Comparison of ENCODE assay signal across 9 cellular contexts in the genomic region with DNA sequence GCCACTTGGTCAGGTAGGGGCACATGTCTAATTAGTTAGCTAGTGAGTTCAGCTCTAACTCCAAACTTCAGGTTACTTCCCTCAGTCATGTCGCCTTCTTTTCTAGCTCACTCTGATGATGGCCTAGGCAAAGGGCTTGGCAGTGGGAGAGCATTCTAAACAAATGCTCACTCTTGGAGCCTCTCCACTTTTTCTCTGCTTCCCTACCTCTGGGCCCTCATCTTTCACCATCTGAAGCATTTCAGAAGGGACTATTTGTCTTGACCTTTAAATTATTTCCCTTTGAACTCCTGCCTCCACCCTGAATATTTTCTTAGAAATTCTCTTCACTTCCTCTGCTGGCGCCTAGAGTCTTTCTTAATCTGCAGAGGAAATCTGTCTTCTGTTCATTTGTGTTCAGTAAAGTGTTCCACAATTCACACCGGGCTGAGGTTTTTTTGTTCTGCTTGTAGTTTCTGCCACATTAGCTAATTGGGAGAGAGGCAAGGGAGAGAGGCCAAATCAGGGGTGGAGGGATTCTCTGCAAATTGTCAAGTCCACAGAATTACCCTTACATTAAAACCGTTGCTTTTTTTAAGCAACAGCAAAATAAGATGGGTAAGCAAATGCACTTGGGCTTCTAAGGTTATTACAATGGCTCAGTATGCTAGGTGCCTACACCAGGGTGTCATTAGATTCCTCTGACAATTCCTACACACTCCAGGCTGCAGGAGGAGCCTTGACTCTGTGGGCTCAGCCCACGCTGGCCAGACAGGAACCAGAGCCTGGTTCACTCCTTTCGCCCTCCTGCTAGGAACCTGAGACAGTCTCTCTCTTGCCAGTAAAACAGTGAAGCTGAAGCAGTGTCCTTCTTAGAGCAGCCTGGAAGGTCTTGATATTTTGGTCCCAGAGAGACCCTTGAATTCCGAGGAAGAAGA. TPM values are rescaled to one million over a fixed set of nuclear protein-coding genes. Genes with fewer than 3 reads are reported as not detected.
DNase-seq lines count a peak whose midpoint lies in the region; ATAC-seq, FAIRE-seq and TF ChIP-seq lines count a peak whose summit lies in the region.
"Had no signal": no experiment of that assay in that cellular context is flagged by ENCODE, and none has a peak within 500 bp of the region (broad histone marks: within the 10 kb centered on the region; RNA-seq: fewer than 3 reads in every experiment).

No MANE protein-coding gene starts in this region.

- no peaks in the 10 kb centered on the region for H3K9me3 Mint-ChIP-seq in activated CD4-positive, alpha-beta T cell treated with anti-CD3 and anti-CD28 coated beads, Interleukin-2, amount 10 ng/mL, durations not matched to agents 24 days and 14 days

- TF ChIP-seq CTCF in K562 (IDR thresholded peaks at IDR 0.05 in 2 of 3, conservative IDR thresholded peaks at IDR 0.05 in 1 of 3; ENCODE audit: insufficient read depth in 2 of 3, low read depth in 1 of 3, low read length in 3 of 3), result no peak

- in situ Hi-C loops in K562 (cut with MboI), result no loop called here

- no peak for FAIRE-seq in K562 (lab: Jason Lieb, UNC)

- H3K9ac ChIP-seq in K562 (ENCODE audit: insufficient read depth in 1 of 2, low read depth in 2 of 2, low read length in 2 of 2) (no peak overlapping the region), stomach smooth muscle (ENCODE audit: low read length in 2 of 2) (no peak overlapping the region)

- H3K9me1 ChIP-seq in K562 (ENCODE audit: control insufficient read depth, insufficient read depth, low read length), result no peaks in the 10 kb centered on the region

- DNase-seq in activated CD4-positive, alpha-beta T cell treated with anti-CD3 and anti-CD28 coated beads, Interleukin-2, amount 10 ng/mL, durations not matched to agents 24 days and 14 days, result peak; percentile 59
- DNase-seq in activated CD4-positive, alpha-beta T cell treated with anti-CD3 and anti-CD28 coated beads, Interleukin-2, amount 50 U/mL, for 4 hours, result no peak
- DNase-seq in K562 (ENCODE audit: extremely low read depth in 1 of 4, low spot score in 3 of 4) (no peak), HK-2 (ENCODE audit: unreplicated experiment) (no peak), UCSD-AML1 (lab: John Stamatoyannopoulos, UW; ENCODE audit: unreplicated experiment) (no peak)
- DNase-seq in activated naive CD4-positive, alpha-beta T cell treated with anti-CD3 and anti-CD28 coated beads, Interleukin-2, amount 50 U/mL, for 16 hours, result no peak
- DNase-seq: NCI-H510A treated with DMSO at 0.1 percent for 48 hours had no signal

- ATAC-seq in HG02981 (IDR thresholded peaks at IDR 0.05; ENCODE audit: unreplicated experiment), result peak; percentile 42
- ATAC-seq in K562, result peak; percentile 51; the same call in 2 of the 3 replicates

- no peaks in the 10 kb centered on the region for H3K79me2 ChIP-seq in K562 (ENCODE audit: control insufficient read depth, insufficient read depth, low read length)

- no peak for TF ChIP-seq POLR2A in K562 (conservative IDR thresholded peaks at IDR 0.05)

- no peaks in the 10 kb centered on the region for H3K36me3 ChIP-seq in K562 (ENCODE audit: control insufficient read depth, insufficient read depth, low read length)
- no peaks in the 10 kb centered on the region for H3K36me3 ChIP-seq in stomach smooth muscle (ENCODE audit: control insufficient read depth in 2 of 2, insufficient read depth in 2 of 2, low read length in 2 of 2)

- H3K4me1 Mint-ChIP-seq in activated CD4-positive, alpha-beta T cell treated with anti-CD3 and anti-CD28 coated beads, Interleukin-2, amount 10 ng/mL, durations not matched to agents 24 days and 14 days, result peaks cover 14% of the 10 kb centered on the region

- H3K27me3 Mint-ChIP-seq in activated CD4-positive, alpha-beta T cell treated with anti-CD3 and anti-CD28 coated beads, Interleukin-2, amount 10 ng/mL, durations not matched to agents 24 days and 14 days, result peaks cover 25% of the 10 kb centered on the region

- no peaks in the 10 kb centered on the region for H4K20me1 ChIP-seq in K562 (replicated peaks; ENCODE audit: control insufficient read depth, insufficient read depth, low read length)

- H2AFZ ChIP-seq in K562 (ENCODE audit: low read depth, low read length), result no peak overlapping the region

- H3K27me3 ChIP-seq in K562 (ENCODE audit: control insufficient read depth in 2 of 2, insufficient read depth in 2 of 2, low read length in 2 of 2), result peaks cover 4 to 8% of the 10 kb centered on the region in 2 experiments; a peak in 3 of 5 replicates
- H3K27me3 ChIP-seq in stomach smooth muscle (ENCODE audit: control insufficient read depth in 1 of 2, insufficient read depth in 2 of 2, low read length in 2 of 2), result no peaks in the 10 kb centered on the region

- no peak overlapping the region for H3K27ac Mint-ChIP-seq in activated CD4-positive, alpha-beta T cell treated with anti-CD3 and anti-CD28 coated beads, Interleukin-2, amount 10 ng/mL, durations not matched to agents 24 days and 14 days

- no peak for TF ChIP-seq RAD21 in K562 (CRISPR knock-in tag; conservative IDR thresholded peaks at IDR 0.05 in 1 of 2, IDR thresholded peaks at IDR 0.05 in 1 of 2)

- no TSS peak for BruUV-seq in K562 (replicated peaks; lab: Mats Ljungman, UMichigan)

- H3K36me3 Mint-ChIP-seq in activated CD4-positive, alpha-beta T cell treated with anti-CD3 and anti-CD28 coated beads, Interleukin-2, amount 10 ng/mL, durations not matched to agents 24 days and 14 days (ENCODE audit: low read depth), result no peaks in the 10 kb centered on the region

- H3K4me1 ChIP-seq in K562 (replicated peaks in 1 of 2; ENCODE audit: control insufficient read depth in 2 of 2, insufficient read depth in 2 of 2, low read length in 2 of 2), result no peaks in the 10 kb centered on the region
- peaks cover 14% of the 10 kb centered on the region for H3K4me1 ChIP-seq in stomach smooth muscle (ENCODE audit: control insufficient read depth, insufficient read depth, low read length)

- H3K4me3 ChIP-seq in K562, result no peak overlapping the region
- no peak overlapping the region for H3K4me3 ChIP-seq in stomach smooth muscle (ENCODE audit: low read length in 2 of 2)

- H3K9me3 ChIP-seq in K562 (replicated peaks; ENCODE audit: control insufficient read depth, insufficient read depth, low read depth, low read length) (no peaks in the 10 kb centered on the region), stomach smooth muscle (ENCODE audit: control insufficient read depth in 2 of 2, low read length in 2 of 2) (no peaks in the 10 kb centered on the region)

- POLR2A ChIA-PET in K562 (lab: Yijun Ruan, JAX), result interaction anchor here (0.8 to 1.6 kb wide), 5 partner anchors 10 to 72 kb away, joined by 3 to 4 read pairs (median 3); a partner anchor contains a TSS

- TF ChIP-seq EP300 in K562 (IDR thresholded peaks at IDR 0.05; ENCODE audit: low read length), result no peak

- H3K27ac ChIP-seq in K562 (ENCODE audit: extremely low read depth, low read depth, low read length) (no peak overlapping the region), stomach smooth muscle (ENCODE audit: low read length) (peak overlapping the region; percentile 1)

- CTCF ChIA-PET in K562 (lab: Yijun Ruan, JAX; ENCODE audit: low intra/inter-chr PET ratio), result no interaction called here

- no peak overlapping the region for H3K4me2 ChIP-seq in K562 (ENCODE audit: insufficient read depth, low read length)

- H3K4me3 Mint-ChIP-seq in activated CD4-positive, alpha-beta T cell treated with anti-CD3 and anti-CD28 coated beads, Interleukin-2, amount 10 ng/mL, durations not matched to agents 24 days and 14 days, result peak overlapping the region; percentile 9

- WGBS in K562 (ENCODE audit: insufficient coverage, low coverage, missing lambda C conversion rate), result 0% methylated on average over 7 of the region's 7 CpGs

- intact Hi-C loops in activated CD4-positive, alpha-beta T cell treated with anti-CD3 and anti-CD28 coated beads, Interleukin-2, amount 10 ng/mL, durations not matched to agents 24 days and 14 days (cut with micrococcal nuclease), result no loop called here
- intact Hi-C loops in K562 (cut with micrococcal nuclease), result no loop called here

RNA-seq across cellular contexts. Expression of a gene that starts 5.5 kb away (rescaled TPM):
- not detected in 2 replicates for total RNA-seq in activated CD4-positive, alpha-beta T cell treated with anti-CD3 and anti-CD28 coated beads, Interleukin-2, amount 10 ng/mL, durations not matched to agents 24 days and 14 days
- total RNA-seq in K562 (2011; cell fraction: chromatin; rRNA removed; ENCODE audit: low replicate concordance), result not detected in 2 replicates
- not detected in 2 replicates for total RNA-seq in K562 (2011; cell fraction: nucleolus; rRNA removed)
- total RNA-seq in K562 (2011; cell fraction: nucleoplasm; rRNA removed), result not detected in 2 replicates
- total RNA-seq in K562 (2014; rRNA removed) (not detected in 2 replicates), K562 (2014; rRNA removed; fragmentation: Illumina TruSeq; extraction: Trizol) (not detected in 2 replicates), K562 (2015; rRNA removed; fragmentation: Illumina TruSeq; extraction: Trizol) (not detected in 2 replicates), K562 (2021) (not detected in 2 replicates)
- polyA plus RNA-seq in K562 (2011; rRNA removed) (not detected in 2 replicates), K562 (2014; fragmentation: Illumina TruSeq; extraction: Trizol) (not detected in 2 replicates), K562 (2014; fragmentation: Nextera tagmentation; extraction: Ambion mirVana) (not detected), K562 (2014; rRNA removed) (not detected in 2 replicates)
- not detected in 2 replicates for polyA plus RNA-seq in K562 (2011; cell fraction: cytosol; rRNA removed)
- not detected in 2 replicates for polyA plus RNA-seq in K562 (2011; cell fraction: nucleus; rRNA removed)
- polyA plus RNA-seq in K562 (2012), result not detected in 2 replicates
- polyA minus RNA-seq in K562 (2011; rRNA and poly(A)+ RNA removed), result not detected in 2 replicates
- not detected in 2 replicates for polyA minus RNA-seq in K562 (2011; cell fraction: cytosol; rRNA and poly(A)+ RNA removed)
- polyA minus RNA-seq in K562 (2011; cell fraction: nucleus; rRNA and poly(A)+ RNA removed), result not detected in 2 replicates

RNA-seq across cellular contexts. Expression of a gene that starts 56.7 kb away (rescaled TPM):
- total RNA-seq in activated CD4-positive, alpha-beta T cell treated with anti-CD3 and anti-CD28 coated beads, Interleukin-2, amount 10 ng/mL, durations not matched to agents 24 days and 14 days, result not detected in 2 replicates
- total RNA-seq in K562 (2011; cell fraction: chromatin; rRNA removed; ENCODE audit: low replicate concordance), result 0.23 and 0.39 TPM in 2 replicates
- total RNA-seq in K562 (2011; cell fraction: nucleolus; rRNA removed), result 0.17 and 0.26 TPM in 2 replicates
- 0.59 and 0.92 TPM in 2 replicates for total RNA-seq in K562 (2011; cell fraction: nucleoplasm; rRNA removed)
- 0.24 and 0.45 TPM in 2 replicates for total RNA-seq in K562 (2014; rRNA removed)
- total RNA-seq in K562 (2014; rRNA removed; fragmentation: Illumina TruSeq; extraction: Trizol), result 0.29 and 0.40 TPM in 2 replicates
- 0.19 and 0.25 TPM in 2 replicates for total RNA-seq in K562 (2015; rRNA removed; fragmentation: Illumina TruSeq; extraction: Trizol)
- 0.25 and 0.75 TPM in 2 replicates for total RNA-seq in K562 (2021)
- 0.28 and 0.49 TPM in 2 replicates for polyA plus RNA-seq in K562 (2011; rRNA removed)
- polyA plus RNA-seq in K562 (2011; cell fraction: cytosol; rRNA removed), result 0.24 and 0.30 TPM in 2 replicates
- 0.13 and 0.29 TPM in 2 replicates for polyA plus RNA-seq in K562 (2011; cell fraction: nucleus; rRNA removed)
- 0.43 and 0.61 TPM in 2 replicates for polyA plus RNA-seq in K562 (2012)
- polyA plus RNA-seq in K562 (2014; fragmentation: Illumina TruSeq; extraction: Trizol), result 0.19 and 0.28 TPM in 2 replicates
- polyA plus RNA-seq in K562 (2014; fragmentation: Nextera tagmentation; extraction: Ambion mirVana), result under 1 TPM; 0.01 to 0.18 TPM
- polyA plus RNA-seq in K562 (2014; rRNA removed), result 0.08 and 0.20 TPM in 2 replicates
- polyA minus RNA-seq in K562 (2011; rRNA and poly(A)+ RNA removed), result 0.39 and 0.45 TPM in 2 replicates
- polyA minus RNA-seq in K562 (2011; cell fraction: cytosol; rRNA and poly(A)+ RNA removed), result not detected in 2 replicates
- 0.27 and 0.44 TPM in 2 replicates for polyA minus RNA-seq in K562 (2011; cell fraction: nucleus; rRNA and poly(A)+ RNA removed)
